In genomic region chr13:99113351-99113750, GRCh38 we compare ENCODE assay signal across 26 cellular contexts.
"Had no signal": no experiment of that assay in that cellular context is flagged by ENCODE, and none has a peak within 500 bp of the region (broad histone marks: within the 10 kb centered on the region; RNA-seq: fewer than 3 reads in every experiment).

No MANE protein-coding gene starts in this region.

- H3K27ac Mint-ChIP-seq: naive thymus-derived CD4-positive, alpha-beta T cell; natural killer cell; nephron; neural progenitor cell; progenitor cell of endocrine pancreas; stimulated activated effector memory CD8-positive, alpha-beta T cell treated with anti-CD3 and anti-CD28 coated beads, Interleukin-12 subunit alpha, Interleukin-12 subunit beta, amount 100 ng/mL, for 72 hours; stimulated activated naive B cell treated with anti-CD40 and anti-IgM and Interleukin-4, amounts not matched to agents 10 μg/mL and 1 μg/mL and 100 μg/mL, for 72 hours; type B pancreatic cell had no signal

- H3K4me1 ChIP-seq: neural progenitor cell, pancreas, psoas muscle, right lobe of liver, sigmoid colon, stomach, thyroid gland, transverse colon, upper lobe of right lung, uterus had no signal

- DNase-seq: naive thymus-derived CD4-positive, alpha-beta T cell; natural killer cell; occipital lobe; pancreas; psoas muscle; right cardiac atrium; right lobe of liver; sigmoid colon; small intestine; stimulated activated CD4-positive, alpha-beta T cell treated with anti-CD3 and anti-CD28 coated beads, Interleukin-15, amount 100 ng/mL, for 24 hours; stimulated activated CD4-positive, alpha-beta T cell treated with anti-CD3 and anti-CD28 coated beads, Interleukin-2, amount 100 ng/mL, for 24 hours; stimulated activated CD4-positive, alpha-beta T cell treated with anti-CD3 and anti-CD28 coated beads, Interleukin-2, amount 100 ng/mL, for 48 hours; stimulated activated CD4-positive, alpha-beta T cell treated with anti-CD3 and anti-CD28 coated beads, Interleukin-4, amount 100 ng/mL, for 24 hours; stimulated activated naive B cell treated with anti-CD40 and anti-IgM and Interleukin-4, amounts not matched to agents 10 μg/mL and 1 μg/mL and 100 μg/mL, for 72 hours; stimulated activated naive CD4-positive, alpha-beta T cell treated with Interleukin-2 at 50 U/mL for 16 hours; stomach; thyroid gland; transverse colon; upper lobe of right lung; uterus had no signal

- H3K36me3 ChIP-seq: neural progenitor cell, pancreas, right lobe of liver, sigmoid colon, stomach, thoracic aorta, thyroid gland, transverse colon, upper lobe of right lung, uterus had no signal

- H3K27me3 ChIP-seq: neural progenitor cell, pancreas, right lobe of liver, sigmoid colon, thyroid gland, upper lobe of right lung, uterus had no signal

- H3K4me3 Mint-ChIP-seq: naive thymus-derived CD4-positive, alpha-beta T cell; natural killer cell; nephron; neural progenitor cell; stimulated activated effector memory CD8-positive, alpha-beta T cell treated with anti-CD3 and anti-CD28 coated beads, Interleukin-12 subunit alpha, Interleukin-12 subunit beta, amount 100 ng/mL, for 72 hours; stimulated activated naive B cell treated with anti-CD40 and anti-IgM and Interleukin-4, amounts not matched to agents 10 μg/mL and 1 μg/mL and 100 μg/mL, for 72 hours; type B pancreatic cell had no signal

- H2AFZ ChIP-seq: neural progenitor cell had no signal

- H3K9me3 Mint-ChIP-seq: natural killer cell; stimulated activated effector memory CD8-positive, alpha-beta T cell treated with anti-CD3 and anti-CD28 coated beads, Interleukin-12 subunit alpha, Interleukin-12 subunit beta, amount 100 ng/mL, for 72 hours; type B pancreatic cell had no signal

- H3K36me3 Mint-ChIP-seq: natural killer cell; neural progenitor cell; stimulated activated effector memory CD8-positive, alpha-beta T cell treated with anti-CD3 and anti-CD28 coated beads, Interleukin-12 subunit alpha, Interleukin-12 subunit beta, amount 100 ng/mL, for 72 hours; stimulated activated naive B cell treated with anti-CD40 and anti-IgM and Interleukin-4, amounts not matched to agents 10 μg/mL and 1 μg/mL and 100 μg/mL, for 72 hours; type B pancreatic cell had no signal

- H3K27ac ChIP-seq: neural progenitor cell, pancreas, psoas muscle, right lobe of liver, sigmoid colon, stomach, thoracic aorta, thyroid gland, transverse colon, upper lobe of right lung, uterus had no signal

- H3K4me3 ChIP-seq: neural progenitor cell, pancreas, psoas muscle, right lobe of liver, sigmoid colon, stomach, thoracic aorta, thyroid gland, transverse colon, upper lobe of right lung, uterus had no signal

- ATAC-seq: naive thymus-derived CD4-positive, alpha-beta T cell; natural killer cell; pancreas; psoas muscle; right cardiac atrium; right lobe of liver; stimulated activated effector memory CD8-positive, alpha-beta T cell treated with anti-CD3 and anti-CD28 coated beads, Interleukin-12 subunit alpha, Interleukin-12 subunit beta, amount 100 ng/mL, for 72 hours; stimulated activated naive B cell treated with anti-CD40 and anti-IgM and Interleukin-4, amounts not matched to agents 10 μg/mL and 1 μg/mL and 100 μg/mL, for 72 hours; upper lobe of right lung had no signal

- H3K9me3 ChIP-seq: pancreas, psoas muscle, right lobe of liver, sigmoid colon, stomach, thoracic aorta, thyroid gland, transverse colon, upper lobe of right lung, uterus had no signal

- H3K4me1 Mint-ChIP-seq: natural killer cell; nephron; neural progenitor cell; stimulated activated effector memory CD8-positive, alpha-beta T cell treated with anti-CD3 and anti-CD28 coated beads, Interleukin-12 subunit alpha, Interleukin-12 subunit beta, amount 100 ng/mL, for 72 hours; stimulated activated naive B cell treated with anti-CD40 and anti-IgM and Interleukin-4, amounts not matched to agents 10 μg/mL and 1 μg/mL and 100 μg/mL, for 72 hours had no signal

- H3K27me3 Mint-ChIP-seq: progenitor cell of endocrine pancreas, type B pancreatic cell had no signal

- H3K4me2 ChIP-seq: neural progenitor cell had no signal
